In the genomic region with DNA sequence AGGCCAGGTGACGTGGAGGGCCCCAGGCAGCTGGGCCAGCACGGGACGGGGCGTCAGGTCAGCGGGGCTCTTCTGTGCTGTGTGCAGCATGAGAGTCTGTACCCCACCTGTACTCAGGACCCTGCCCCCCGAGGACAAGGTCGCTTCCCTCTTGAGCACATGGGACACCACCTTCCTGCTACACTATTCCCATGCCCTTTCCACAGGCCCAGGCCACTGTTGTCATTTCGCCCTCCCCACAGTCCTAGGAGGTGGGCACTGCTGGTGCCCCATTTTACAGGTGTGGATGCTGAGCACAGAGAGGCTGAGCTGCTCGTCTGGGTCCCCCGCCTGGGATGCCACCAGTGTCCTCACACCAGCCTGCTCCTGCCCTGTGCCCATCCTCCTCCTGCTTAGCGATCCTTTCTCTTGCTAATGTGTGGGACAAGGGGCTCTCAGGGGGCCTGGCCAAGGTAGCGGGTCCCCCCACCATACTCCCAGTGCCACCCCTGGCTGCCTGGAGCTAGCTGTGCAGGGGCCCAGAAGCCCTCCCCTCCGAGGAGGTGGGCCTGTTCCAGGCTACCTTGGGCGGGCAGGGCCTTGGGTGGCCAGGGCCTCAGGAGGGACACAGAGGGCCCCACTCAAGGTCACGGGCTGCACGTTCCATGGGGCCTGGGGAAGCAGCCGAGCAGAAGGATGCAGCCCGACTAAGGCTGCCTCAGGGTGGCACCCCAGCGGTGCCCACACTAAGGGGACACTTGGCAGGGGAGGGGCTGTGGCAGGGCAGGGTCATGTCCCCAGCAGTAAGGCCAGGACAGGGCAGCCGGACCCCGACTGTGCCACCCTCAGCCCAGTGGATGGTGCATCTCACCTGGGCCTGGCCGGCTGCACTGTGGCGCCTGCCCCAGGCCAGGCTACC, we compare ENCODE assay signal across 1 cellular context.
TF ChIP-seq lines count a peak whose summit lies in the region.

No MANE protein-coding gene starts in this region.

TF ChIP-seq in GM23338, 12 proteins besides CTCF, POLR2A, EP300 and RAD21 (continued from another document):
- TF ChIP-seq REST (IDR thresholded peaks at IDR 0.05; ENCODE audit: unreplicated experiment), result no peak
- no peak for TF ChIP-seq NANOG (IDR thresholded peaks at IDR 0.05; ENCODE audit: borderline replicate concordance)
- no peak for TF ChIP-seq EZH2phosphoT487 (IDR thresholded peaks at IDR 0.05; ENCODE audit: unreplicated experiment)
- no peak for TF ChIP-seq ZNF331 (CRISPR knock-in tag; IDR thresholded peaks at IDR 0.05; ENCODE audit: low read depth)
- TF ChIP-seq CREB1 (CRISPR knock-in tag; IDR thresholded peaks at IDR 0.05; ENCODE audit: low read depth), result no peak
- TF ChIP-seq ZNF114 (CRISPR knock-in tag; IDR thresholded peaks at IDR 0.05), result no peak
- TF ChIP-seq, protein P1, sequence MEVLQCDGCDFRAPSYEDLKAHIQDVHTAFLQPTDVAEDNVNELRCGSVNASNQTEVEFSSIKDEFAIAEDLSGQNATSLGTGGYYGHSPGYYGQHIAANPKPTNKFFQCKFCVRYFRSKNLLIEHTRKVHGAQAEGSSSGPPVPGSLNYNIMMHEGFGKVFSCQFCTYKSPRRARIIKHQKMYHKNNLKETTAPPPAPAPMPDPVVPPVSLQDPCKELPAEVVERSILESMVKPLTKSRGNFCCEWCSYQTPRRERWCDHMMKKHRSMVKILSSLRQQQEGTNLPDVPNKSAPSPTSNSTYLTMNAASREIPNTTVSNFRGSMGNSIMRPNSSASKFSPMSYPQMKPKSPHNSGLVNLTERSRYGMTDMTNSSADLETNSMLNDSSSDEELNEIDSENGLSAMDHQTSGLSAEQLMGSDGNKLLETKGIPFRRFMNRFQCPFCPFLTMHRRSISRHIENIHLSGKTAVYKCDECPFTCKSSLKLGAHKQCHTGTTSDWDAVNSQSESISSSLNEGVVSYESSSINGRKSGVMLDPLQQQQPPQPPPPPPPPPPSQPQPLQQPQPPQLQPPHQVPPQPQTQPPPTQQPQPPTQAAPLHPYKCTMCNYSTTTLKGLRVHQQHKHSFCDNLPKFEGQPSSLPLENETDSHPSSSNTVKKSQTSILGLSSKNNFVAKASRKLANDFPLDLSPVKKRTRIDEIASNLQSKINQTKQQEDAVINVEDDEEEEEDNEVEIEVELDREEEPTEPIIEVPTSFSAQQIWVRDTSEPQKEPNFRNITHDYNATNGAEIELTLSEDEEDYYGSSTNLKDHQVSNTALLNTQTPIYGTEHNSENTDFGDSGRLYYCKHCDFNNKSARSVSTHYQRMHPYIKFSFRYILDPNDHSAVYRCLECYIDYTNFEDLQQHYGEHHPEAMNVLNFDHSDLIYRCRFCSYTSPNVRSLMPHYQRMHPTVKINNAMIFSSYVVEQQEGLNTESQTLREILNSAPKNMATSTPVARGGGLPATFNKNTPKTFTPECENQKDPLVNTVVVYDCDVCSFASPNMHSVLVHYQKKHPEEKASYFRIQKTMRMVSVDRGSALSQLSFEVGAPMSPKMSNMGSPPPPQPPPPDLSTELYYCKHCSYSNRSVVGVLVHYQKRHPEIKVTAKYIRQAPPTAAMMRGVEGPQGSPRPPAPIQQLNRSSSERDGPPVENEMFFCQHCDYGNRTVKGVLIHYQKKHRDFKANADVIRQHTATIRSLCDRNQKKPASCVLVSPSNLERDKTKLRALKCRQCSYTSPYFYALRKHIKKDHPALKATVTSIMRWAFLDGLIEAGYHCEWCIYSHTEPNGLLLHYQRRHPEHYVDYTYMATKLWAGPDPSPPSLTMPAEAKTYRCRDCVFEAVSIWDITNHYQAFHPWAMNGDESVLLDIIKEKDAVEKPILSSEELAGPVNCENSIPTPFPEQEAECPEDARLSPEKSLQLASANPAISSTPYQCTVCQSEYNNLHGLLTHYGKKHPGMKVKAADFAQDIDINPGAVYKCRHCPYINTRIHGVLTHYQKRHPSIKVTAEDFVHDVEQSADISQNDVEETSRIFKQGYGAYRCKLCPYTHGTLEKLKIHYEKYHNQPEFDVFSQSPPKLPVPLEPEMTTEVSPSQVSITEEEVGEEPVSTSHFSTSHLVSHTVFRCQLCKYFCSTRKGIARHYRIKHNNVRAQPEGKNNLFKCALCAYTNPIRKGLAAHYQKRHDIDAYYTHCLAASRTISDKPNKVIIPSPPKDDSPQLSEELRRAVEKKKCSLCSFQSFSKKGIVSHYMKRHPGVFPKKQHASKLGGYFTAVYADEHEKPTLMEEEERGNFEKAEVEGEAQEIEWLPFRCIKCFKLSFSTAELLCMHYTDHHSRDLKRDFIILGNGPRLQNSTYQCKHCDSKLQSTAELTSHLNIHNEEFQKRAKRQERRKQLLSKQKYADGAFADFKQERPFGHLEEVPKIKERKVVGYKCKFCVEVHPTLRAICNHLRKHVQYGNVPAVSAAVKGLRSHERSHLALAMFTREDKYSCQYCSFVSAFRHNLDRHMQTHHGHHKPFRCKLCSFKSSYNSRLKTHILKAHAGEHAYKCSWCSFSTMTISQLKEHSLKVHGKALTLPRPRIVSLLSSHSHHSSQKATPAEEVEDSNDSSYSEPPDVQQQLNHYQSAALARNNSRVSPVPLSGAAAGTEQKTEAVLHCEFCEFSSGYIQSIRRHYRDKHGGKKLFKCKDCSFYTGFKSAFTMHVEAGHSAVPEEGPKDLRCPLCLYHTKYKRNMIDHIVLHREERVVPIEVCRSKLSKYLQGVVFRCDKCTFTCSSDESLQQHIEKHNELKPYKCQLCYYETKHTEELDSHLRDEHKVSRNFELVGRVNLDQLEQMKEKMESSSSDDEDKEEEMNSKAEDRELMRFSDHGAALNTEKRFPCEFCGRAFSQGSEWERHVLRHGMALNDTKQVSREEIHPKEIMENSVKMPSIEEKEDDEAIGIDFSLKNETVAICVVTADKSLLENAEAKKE (CRISPR knock-in tag; IDR thresholded peaks at IDR 0.05), result no peak
- TF ChIP-seq, protein P2, sequence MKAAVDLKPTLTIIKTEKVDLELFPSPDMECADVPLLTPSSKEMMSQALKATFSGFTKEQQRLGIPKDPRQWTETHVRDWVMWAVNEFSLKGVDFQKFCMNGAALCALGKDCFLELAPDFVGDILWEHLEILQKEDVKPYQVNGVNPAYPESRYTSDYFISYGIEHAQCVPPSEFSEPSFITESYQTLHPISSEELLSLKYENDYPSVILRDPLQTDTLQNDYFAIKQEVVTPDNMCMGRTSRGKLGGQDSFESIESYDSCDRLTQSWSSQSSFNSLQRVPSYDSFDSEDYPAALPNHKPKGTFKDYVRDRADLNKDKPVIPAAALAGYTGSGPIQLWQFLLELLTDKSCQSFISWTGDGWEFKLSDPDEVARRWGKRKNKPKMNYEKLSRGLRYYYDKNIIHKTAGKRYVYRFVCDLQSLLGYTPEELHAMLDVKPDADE (IDR thresholded peaks at IDR 0.05), result no peak
- no peak for TF ChIP-seq EZH2 (IDR thresholded peaks at IDR 0.05; ENCODE audit: low read depth, unreplicated experiment)
